Comparison of ENCODE assay signal across 13 cellular contexts in genomic region chr2:139156730-139157129, GRCh38.
"Had no signal": no experiment of that assay in that cellular context is flagged by ENCODE, and none has a peak within 500 bp of the region (broad histone marks: within the 10 kb centered on the region; RNA-seq: fewer than 3 reads in every experiment).

No MANE protein-coding gene starts in this region.

- H3K27me3 ChIP-seq: esophagus squamous epithelium, stomach, transverse colon had no signal

- H3K4me1 ChIP-seq: esophagus squamous epithelium, stomach, transverse colon had no signal

- ATAC-seq: left colon; left ventricle myocardium superior; naive thymus-derived CD4-positive, alpha-beta T cell; right cardiac atrium had no signal

- DNase-seq: esophagus squamous epithelium; foreskin fibroblast; left colon; left ventricle myocardium superior; naive thymus-derived CD4-positive, alpha-beta T cell; right cardiac atrium; small intestine; stimulated activated CD4-positive, alpha-beta T cell treated with anti-CD3 and anti-CD28 coated beads, Interleukin-12 subunit alpha, Interleukin-12 subunit beta, amount 100 ng/mL, for 4 hours; stimulated activated naive CD4-positive, alpha-beta T cell; stomach; substantia nigra; transverse colon had no signal

- H3K4me3 ChIP-seq: esophagus squamous epithelium, stomach, thoracic aorta, transverse colon had no signal

- H3K27ac ChIP-seq: esophagus squamous epithelium, stomach, thoracic aorta, transverse colon had no signal

- H3K36me3 ChIP-seq: esophagus squamous epithelium, stomach, thoracic aorta, transverse colon had no signal

- H3K9me3 ChIP-seq: esophagus squamous epithelium, stomach, thoracic aorta, transverse colon had no signal
